In the genomic region with DNA sequence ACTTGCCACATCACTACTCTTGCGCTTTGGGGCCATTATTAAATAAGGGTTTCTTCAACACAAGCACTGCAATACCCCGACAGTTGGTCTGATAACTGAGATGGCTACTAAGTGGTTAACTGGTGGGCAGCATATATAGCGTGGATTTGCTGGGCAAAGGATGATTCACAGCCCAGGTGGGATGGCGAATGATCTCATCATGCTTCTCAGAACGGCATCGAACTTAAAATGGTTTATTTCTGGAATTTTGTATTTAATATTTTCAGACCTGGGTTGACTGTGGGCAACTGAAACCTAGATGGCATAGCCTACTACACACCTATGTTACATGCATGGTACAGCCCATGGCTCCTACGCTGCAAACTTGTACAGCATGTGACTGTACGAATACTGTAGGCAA, we compare ENCODE assay signal across 22 cellular contexts.
"Had no signal": no experiment of that assay in that cellular context is flagged by ENCODE, and none has a peak within 500 bp of the region (broad histone marks: within the 10 kb centered on the region; RNA-seq: fewer than 3 reads in every experiment).

No MANE protein-coding gene starts in this region.

- H3K27ac Mint-ChIP-seq: immature natural killer cell, mesothelial cell of epicardium had no signal

- H3K4me3 ChIP-seq: coronary artery, dorsolateral prefrontal cortex, esophagus muscularis mucosa, gastroesophageal sphincter, heart left ventricle, hepatocyte, lower lobe of right lung, mucosa of descending colon had no signal

- H3K4me1 ChIP-seq: foreskin keratinocyte, lower lobe of right lung had no signal

- DNase-seq: dermis blood vessel endothelial cell; dorsolateral prefrontal cortex; effector CD4-positive, alpha-beta T cell; effector memory CD4-positive, alpha-beta T cell; foreskin keratinocyte; heart left ventricle; hypothalamus; immature natural killer cell; islet precursor cell; kidney; kidney glomerular epithelial cell; left colon; left ventricle myocardium superior; lower lobe of right lung; mesenchymal stem cell; mucosa of descending colon had no signal

- H3K27ac ChIP-seq: coronary artery, esophagus muscularis mucosa, foreskin keratinocyte, gastroesophageal sphincter, heart left ventricle, hepatocyte, lower lobe of right lung had no signal

- ATAC-seq: foreskin keratinocyte, gastroesophageal sphincter, heart left ventricle, left colon, left lobe of liver, left ventricle myocardium superior, lower lobe of right lung, mucosa of descending colon had no signal

- H3K4me1 Mint-ChIP-seq: immature natural killer cell, mesothelial cell of epicardium had no signal

- H3K27me3 ChIP-seq: dorsolateral prefrontal cortex, esophagus muscularis mucosa, foreskin keratinocyte, gastroesophageal sphincter, heart left ventricle, hepatocyte had no signal

- H3K4me3 Mint-ChIP-seq: immature natural killer cell, mesothelial cell of epicardium had no signal

- H3K9me3 ChIP-seq: esophagus muscularis mucosa, gastroesophageal sphincter, heart left ventricle, lower lobe of right lung, mucosa of descending colon had no signal

- H3K9me3 Mint-ChIP-seq: immature natural killer cell, mesothelial cell of epicardium had no signal
